17 cellular contexts compared by ENCODE assay signal in the genomic region with DNA sequence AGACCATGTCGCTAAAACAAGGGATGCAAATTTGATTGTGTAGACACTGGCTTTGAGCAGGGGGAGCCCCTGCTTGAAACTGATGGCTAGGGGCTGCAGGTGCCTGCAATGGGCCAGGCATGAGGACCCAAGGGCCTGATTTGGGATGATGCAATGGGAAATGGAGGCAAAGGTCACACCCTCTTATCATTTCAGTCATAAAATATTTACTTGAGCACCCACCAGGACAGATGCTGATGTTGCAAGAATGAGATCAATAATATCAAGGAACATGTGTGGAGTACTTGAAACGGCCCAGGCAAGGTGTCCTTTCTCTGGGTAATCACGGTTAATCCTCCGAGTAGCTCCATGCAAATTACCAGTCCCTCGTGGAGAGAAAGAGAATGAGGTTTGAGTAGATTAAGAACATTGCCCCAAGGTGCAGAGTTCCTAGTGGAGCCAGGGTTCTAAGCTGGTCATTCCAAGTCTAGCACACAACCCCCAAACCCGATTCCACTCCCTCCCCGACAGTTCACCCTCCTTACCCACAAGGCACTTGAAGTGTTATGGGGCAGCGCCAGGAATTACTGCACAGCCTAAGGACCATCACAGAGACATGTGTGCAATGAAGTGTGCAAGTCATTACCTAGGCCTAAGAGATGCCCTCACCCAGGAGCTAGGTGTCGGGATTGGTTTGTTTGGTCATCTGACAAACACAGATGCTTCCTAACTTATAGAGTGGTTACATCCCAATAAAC. TPM values are rescaled to one million over a fixed set of nuclear protein-coding genes. Genes with fewer than 3 reads are reported as not detected.
DNase-seq lines count a peak whose midpoint lies in the region; ATAC-seq, FAIRE-seq and TF ChIP-seq lines count a peak whose summit lies in the region.
"Had no signal": no experiment of that assay in that cellular context is flagged by ENCODE, and none has a peak within 500 bp of the region (broad histone marks: within the 10 kb centered on the region; RNA-seq: fewer than 3 reads in every experiment).

No MANE protein-coding gene starts in this region.

- H3K27me3 ChIP-seq in Karpas-422 (ENCODE audit: low read length) (no peaks in the 10 kb centered on the region), K562 (ENCODE audit: control insufficient read depth in 2 of 2, insufficient read depth in 2 of 2, low read length in 2 of 2) (no peaks in the 10 kb centered on the region), right lobe of liver (no peaks in the 10 kb centered on the region), small intestine (ENCODE audit: control insufficient read depth in 2 of 2, insufficient read depth in 2 of 2, low read length in 2 of 2) (no peaks in the 10 kb centered on the region), esophagus muscularis mucosa (no peaks in the 10 kb centered on the region), H7 (ENCODE audit: control insufficient read depth, insufficient read depth, low read length) (no peaks in the 10 kb centered on the region)
- H3K27me3 ChIP-seq: BE2C had no signal

- H3K9me1 ChIP-seq in K562 (ENCODE audit: control insufficient read depth, insufficient read depth, low read length): no peaks in the 10 kb centered on the region

- CTCF ChIA-PET in K562 (lab: Yijun Ruan, JAX; ENCODE audit: low intra/inter-chr PET ratio): no interaction called here

- intact Hi-C loops in K562 (cut with micrococcal nuclease): no loop called here
- intact Hi-C loops in right lobe of liver (cut with DNase I): loop anchor here (10.0 kb wide), 2 partner anchors 48 to 88 kb away; a partner anchor contains a TSS
- intact Hi-C loops in esophagus muscularis mucosa (cut with DNase I): no loop called here

- no peaks in the 10 kb centered on the region for H3K36me3 ChIP-seq in Karpas-422 (ENCODE audit: insufficient read depth, low read length)
- H3K36me3 ChIP-seq in K562 (ENCODE audit: control insufficient read depth, insufficient read depth, low read length): no peaks in the 10 kb centered on the region
- H3K36me3 ChIP-seq in right lobe of liver: no peaks in the 10 kb centered on the region
- H3K36me3 ChIP-seq in small intestine (ENCODE audit: control insufficient read depth in 2 of 2, insufficient read depth in 2 of 2, low read length in 2 of 2): no peaks in the 10 kb centered on the region
- H3K36me3 ChIP-seq in esophagus muscularis mucosa: no peaks in the 10 kb centered on the region
- H3K36me3 ChIP-seq in H7 (replicated peaks; ENCODE audit: control insufficient read depth, insufficient read depth, low read length): no peaks in the 10 kb centered on the region
- H3K36me3 ChIP-seq: BE2C, HAP-1 had no signal

- no peaks in the 10 kb centered on the region for H3K9me3 ChIP-seq in Karpas-422 (ENCODE audit: low read length)
- no peaks in the 10 kb centered on the region for H3K9me3 ChIP-seq in K562 (replicated peaks; ENCODE audit: control insufficient read depth, insufficient read depth, low read depth, low read length)
- H3K9me3 ChIP-seq in right lobe of liver: no peaks in the 10 kb centered on the region
- H3K9me3 ChIP-seq in small intestine (ENCODE audit: control insufficient read depth, low read depth): no peaks in the 10 kb centered on the region
- H3K9me3 ChIP-seq in esophagus muscularis mucosa: no peaks in the 10 kb centered on the region
- H3K9me3 ChIP-seq: BE2C, HAP-1 had no signal

- H2AFZ ChIP-seq in Karpas-422 (ENCODE audit: low read length) (no peak overlapping the region), K562 (ENCODE audit: low read depth, low read length) (no peak overlapping the region)

- BruUV-seq in K562 (replicated peaks; lab: Mats Ljungman, UMichigan): no TSS peak

- H3K4me3 ChIP-seq in Karpas-422 (ENCODE audit: low read length) (peak overlapping the region; percentile 55), K562 (no peak overlapping the region), right lobe of liver (no peak overlapping the region), small intestine (ENCODE audit: low read depth in 1 of 2, low read length in 2 of 2) (no peak overlapping the region), esophagus muscularis mucosa (no peak overlapping the region), H7 (ENCODE audit: insufficient read depth, low read depth, low read length) (no peak overlapping the region)
- H3K4me3 ChIP-seq: GM12878, HAP-1 had no signal

- peak overlapping the region; percentile 42; the same call in 1 of the 2 replicates for H3K9ac ChIP-seq in Karpas-422 (ENCODE audit: low read length)
- no peak overlapping the region; a peak in 1 of 4 replicates for H3K9ac ChIP-seq in K562 (ENCODE audit: insufficient read depth in 1 of 2, low read depth in 2 of 2, low read length in 2 of 2)

- 62% methylated on average over 9 of the region's 9 CpGs for WGBS in K562 (ENCODE audit: insufficient coverage, low coverage, missing lambda C conversion rate)
- WGBS in right lobe of liver (ENCODE audit: insufficient coverage, low coverage, low lambda C conversion rate, missing lambda C conversion rate): 49% methylated on average over 7 of the region's 9 CpGs
- WGBS in small intestine, 3 donors: 45 to 75% (median 60%) methylated on average over 9 of the region's 9 CpGs
- 89% methylated on average over 8 of the region's 9 CpGs for WGBS in esophagus muscularis mucosa

- TF ChIP-seq EP300 in K562 (IDR thresholded peaks at IDR 0.05; ENCODE audit: low read length): no peak
- no peak for TF ChIP-seq EP300 in esophagus muscularis mucosa (IDR thresholded peaks at IDR 0.05)

- H3K27ac ChIP-seq in Karpas-422 (ENCODE audit: low read length): peak overlapping the region; percentile 78
- H3K27ac ChIP-seq in K562 (ENCODE audit: extremely low read depth, low read depth, low read length): no peak overlapping the region
- H3K27ac ChIP-seq in right lobe of liver: peak overlapping the region in 2 of 3 donors; percentile 36 to 37
- H3K27ac ChIP-seq in small intestine (ENCODE audit: low read depth in 1 of 2, low read length in 1 of 2): no peak overlapping the region
- no peak overlapping the region for H3K27ac ChIP-seq in esophagus muscularis mucosa (replicated peaks in 1 of 4)
- H3K27ac ChIP-seq: C4-2B had no signal

- FAIRE-seq in K562 (lab: Jason Lieb, UNC) (no peak), small intestine (lab: Jason Lieb, UNC) (no peak)
- FAIRE-seq: A204.1, GM12878 had no signal

- no peak for TF ChIP-seq POLR2A in K562 (conservative IDR thresholded peaks at IDR 0.05)
- TF ChIP-seq POLR2A in right lobe of liver (IDR thresholded peaks at IDR 0.05): no peak
- TF ChIP-seq POLR2A in esophagus muscularis mucosa (IDR thresholded peaks at IDR 0.05; ENCODE audit: low read depth): no peak

- peak overlapping the region; percentile 81 for H3K4me2 ChIP-seq in Karpas-422 (ENCODE audit: low read depth, low read length, poor library complexity, severe bottlenecking)
- no peak overlapping the region for H3K4me2 ChIP-seq in K562 (ENCODE audit: insufficient read depth, low read length)

- H3K79me2 ChIP-seq in Karpas-422 (ENCODE audit: low read length): no peaks in the 10 kb centered on the region
- H3K79me2 ChIP-seq in K562 (ENCODE audit: control insufficient read depth, insufficient read depth, low read length): no peaks in the 10 kb centered on the region

- no peaks in the 10 kb centered on the region for H3K9me2 ChIP-seq in Karpas-422 (replicated peaks; ENCODE audit: insufficient read depth, low read length)

- TF ChIP-seq RAD21 in K562 (CRISPR knock-in tag; conservative IDR thresholded peaks at IDR 0.05 in 1 of 2, IDR thresholded peaks at IDR 0.05 in 1 of 2): no peak

- POLR2A ChIA-PET in K562 (lab: Yijun Ruan, JAX): interaction anchor here (0.5 kb wide), 1 partner anchor 44 kb away, joined by 3 read pairs; no protein-coding TSS in a partner anchor

- TF ChIP-seq CTCF in K562 (IDR thresholded peaks at IDR 0.05 in 2 of 3, conservative IDR thresholded peaks at IDR 0.05 in 1 of 3; ENCODE audit: insufficient read depth in 2 of 3, low read depth in 1 of 3, low read length in 3 of 3) (no peak), right lobe of liver (IDR thresholded peaks at IDR 0.05) (no peak), esophagus muscularis mucosa (IDR thresholded peaks at IDR 0.05) (no peak)

- DNase-seq in Karpas-422: peak; percentile 83
- no peak for DNase-seq in K562 (ENCODE audit: extremely low read depth in 1 of 4, low spot score in 3 of 4)
- DNase-seq in right lobe of liver: no peak
- DNase-seq in small intestine: peak; percentile 80
- DNase-seq in esophagus muscularis mucosa (ENCODE audit: extremely low spot score): no peak
- DNase-seq in hypothalamus (lab: John Stamatoyannopoulos, UW): no peak
- no peak for DNase-seq in H7
- DNase-seq: BE2C; CD4-positive, alpha-beta memory T cell; DMS79; GOT3 had no signal

- H4K20me1 ChIP-seq in Karpas-422 (ENCODE audit: insufficient read depth, low read depth, low read length) (no peaks in the 10 kb centered on the region), K562 (replicated peaks; ENCODE audit: control insufficient read depth, insufficient read depth, low read length) (no peaks in the 10 kb centered on the region)

- in situ Hi-C loops in K562 (cut with MboI): no loop called here

- ATAC-seq in K562 (no peak), right lobe of liver (peak; percentile 53 to 77 (median 59))
- ATAC-seq: GM12878 had no signal

- peaks cover 29% of the 10 kb centered on the region for H3K4me1 ChIP-seq in Karpas-422 (ENCODE audit: low read length)
- H3K4me1 ChIP-seq in K562 (replicated peaks in 1 of 2; ENCODE audit: control insufficient read depth in 2 of 2, insufficient read depth in 2 of 2, low read length in 2 of 2): peaks cover 4 to 9% of the 10 kb centered on the region in 2 experiments; a peak in 3 of 5 replicates
- peaks cover 0 to 27% (median 12%) of the 10 kb centered on the region in 4 donors for H3K4me1 ChIP-seq in right lobe of liver
- H3K4me1 ChIP-seq in small intestine (ENCODE audit: control insufficient read depth in 2 of 2, insufficient read depth in 1 of 2, low read depth in 1 of 2, low read length in 1 of 2): peaks cover 0 to 3% of the 10 kb centered on the region in 2 donors
- peaks cover 0 to 4% (median 0%) of the 10 kb centered on the region in 4 donors for H3K4me1 ChIP-seq in esophagus muscularis mucosa
- H3K4me1 ChIP-seq: BE2C, HAP-1 had no signal

RNA-seq across cellular contexts. Expression of a gene that starts 14.0 kb away (rescaled TPM):
- total RNA-seq in Karpas-422 (2014; rRNA removed; shearing (Covaris generic); ENCODE audit: low replicate concordance): 17.0 and 23.3 TPM in 2 replicates
- 60.5 and 126 TPM in 2 replicates for total RNA-seq in K562 (2011; cell fraction: chromatin; rRNA removed; ENCODE audit: low replicate concordance)
- total RNA-seq in K562 (2011; cell fraction: nucleolus; rRNA removed): 123 and 144 TPM in 2 replicates
- 126 and 128 TPM in 2 replicates for total RNA-seq in K562 (2011; cell fraction: nucleoplasm; rRNA removed)
- 64.8 and 71.4 TPM in 2 replicates for total RNA-seq in K562 (2014; rRNA removed)
- total RNA-seq in K562 (2014; rRNA removed; fragmentation: Illumina TruSeq; extraction: Trizol): 56.6 and 59.2 TPM in 2 replicates
- 43.7 and 46.8 TPM in 2 replicates for total RNA-seq in K562 (2015; rRNA removed; fragmentation: Illumina TruSeq; extraction: Trizol)
- total RNA-seq in K562 (2021): 90.7 and 102 TPM in 2 replicates
- 45.9 and 66.8 TPM in 2 replicates for polyA plus RNA-seq in K562 (2011; rRNA removed)
- 68.3 and 77.4 TPM in 2 replicates for polyA plus RNA-seq in K562 (2011; cell fraction: cytosol; rRNA removed)
- polyA plus RNA-seq in K562 (2011; cell fraction: nucleus; rRNA removed): 111 and 118 TPM in 2 replicates
- polyA plus RNA-seq in K562 (2012): 77.9 and 194 TPM in 2 replicates
- 105 and 112 TPM in 2 replicates for polyA plus RNA-seq in K562 (2014; fragmentation: Illumina TruSeq; extraction: Trizol)
- polyA plus RNA-seq in K562 (2014; fragmentation: Nextera tagmentation; extraction: Ambion mirVana): 10 to 100 TPM; 14.2 to 35.6 TPM
- polyA plus RNA-seq in K562 (2014; rRNA removed): 47.0 and 49.5 TPM in 2 replicates
- 37.4 and 39.0 TPM in 2 replicates for polyA minus RNA-seq in K562 (2011; rRNA and poly(A)+ RNA removed)
- 26.7 and 30.6 TPM in 2 replicates for polyA minus RNA-seq in K562 (2011; cell fraction: cytosol; rRNA and poly(A)+ RNA removed)
- 15.1 and 18.2 TPM in 2 replicates for polyA minus RNA-seq in K562 (2011; cell fraction: nucleus; rRNA and poly(A)+ RNA removed)
- 100 to 1,000 TPM; 101 to 160 (median 126) TPM for total RNA-seq in right lobe of liver
- polyA plus RNA-seq in small intestine: 100 to 1,000 TPM; 112 to 179 (median 131) TPM
- 100 to 1,000 TPM; 131 to 238 (median 197) TPM for total RNA-seq in esophagus muscularis mucosa
- 34.1 and 35.6 TPM in 2 replicates for total RNA-seq in H7 (2014; rRNA removed; shearing (Covaris generic))

RNA-seq across cellular contexts. Expression of a gene that starts 36.0 kb away (rescaled TPM):
- total RNA-seq in Karpas-422 (2014; rRNA removed; shearing (Covaris generic); ENCODE audit: low replicate concordance): 26.5 and 60.1 TPM in 2 replicates
- 14.5 and 65.7 TPM in 2 replicates for total RNA-seq in K562 (2011; cell fraction: chromatin; rRNA removed; ENCODE audit: low replicate concordance)
- total RNA-seq in K562 (2011; cell fraction: nucleolus; rRNA removed): 43.7 and 53.7 TPM in 2 replicates
- 35.0 and 68.9 TPM in 2 replicates for total RNA-seq in K562 (2011; cell fraction: nucleoplasm; rRNA removed)
- total RNA-seq in K562 (2014; rRNA removed) (50.2 and 55.7 TPM in 2 replicates), K562 (2014; rRNA removed; fragmentation: Illumina TruSeq; extraction: Trizol) (17.5 and 26.0 TPM in 2 replicates), K562 (2015; rRNA removed; fragmentation: Illumina TruSeq; extraction: Trizol) (32.3 and 34.0 TPM in 2 replicates), K562 (2021) (59.5 and 60.1 TPM in 2 replicates), right lobe of liver (100 to 1,000 TPM in 4 of 6 experiments, 10 to 100 TPM in 2; 78.5 to 137 (median 115) TPM), esophagus muscularis mucosa (10 to 100 TPM; 40.3 to 74.1 (median 56.5) TPM)
- polyA plus RNA-seq in K562 (2011; rRNA removed) (37.2 and 41.2 TPM in 2 replicates), K562 (2014; fragmentation: Illumina TruSeq; extraction: Trizol) (64.2 and 68.2 TPM in 2 replicates), K562 (2014; fragmentation: Nextera tagmentation; extraction: Ambion mirVana) (100 to 1,000 TPM in 1 of 2 experiments, 10 to 100 TPM in 1; 89.1 to 105 TPM), K562 (2014; rRNA removed) (80.6 and 85.2 TPM in 2 replicates), small intestine (100 to 1,000 TPM in 1 of 3 donors, 10 to 100 TPM in 2; 88.4 to 137 (median 91.6) TPM)
- polyA plus RNA-seq in K562 (2011; cell fraction: cytosol; rRNA removed): 44.5 and 73.0 TPM in 2 replicates
- 74.3 and 129 TPM in 2 replicates for polyA plus RNA-seq in K562 (2011; cell fraction: nucleus; rRNA removed)
- 59.7 and 79.4 TPM in 2 replicates for polyA plus RNA-seq in K562 (2012)
- 8.8 and 9.5 TPM in 2 replicates for polyA minus RNA-seq in K562 (2011; rRNA and poly(A)+ RNA removed)
- 11.2 and 13.5 TPM in 2 replicates for polyA minus RNA-seq in K562 (2011; cell fraction: cytosol; rRNA and poly(A)+ RNA removed)
- 11.0 and 18.3 TPM in 2 replicates for polyA minus RNA-seq in K562 (2011; cell fraction: nucleus; rRNA and poly(A)+ RNA removed)
- 46.5 and 61.3 TPM in 2 replicates for total RNA-seq in H7 (2014; rRNA removed; shearing (Covaris generic))

RNA-seq across cellular contexts. Expression of a gene that starts 36.4 kb away (rescaled TPM):
- total RNA-seq in Karpas-422 (2014; rRNA removed; shearing (Covaris generic); ENCODE audit: low replicate concordance): 77.6 and 204 TPM in 2 replicates
- total RNA-seq in K562 (2011; cell fraction: chromatin; rRNA removed; ENCODE audit: low replicate concordance): 32.1 and 75.8 TPM in 2 replicates
- total RNA-seq in K562 (2011; cell fraction: nucleolus; rRNA removed): 53.4 and 63.2 TPM in 2 replicates
- total RNA-seq in K562 (2011; cell fraction: nucleoplasm; rRNA removed): 39.5 and 41.6 TPM in 2 replicates
- total RNA-seq in K562 (2014; rRNA removed): 156 and 197 TPM in 2 replicates
- total RNA-seq in K562 (2014; rRNA removed; fragmentation: Illumina TruSeq; extraction: Trizol): 62.2 and 77.6 TPM in 2 replicates
- total RNA-seq in K562 (2015; rRNA removed; fragmentation: Illumina TruSeq; extraction: Trizol): 94.1 and 99.2 TPM in 2 replicates
- 87.7 and 96.9 TPM in 2 replicates for total RNA-seq in K562 (2021)
- 39.5 and 47.3 TPM in 2 replicates for polyA plus RNA-seq in K562 (2011; rRNA removed)
- 74.7 and 140 TPM in 2 replicates for polyA plus RNA-seq in K562 (2011; cell fraction: cytosol; rRNA removed)
- 86.2 and 95.8 TPM in 2 replicates for polyA plus RNA-seq in K562 (2011; cell fraction: nucleus; rRNA removed)
- polyA plus RNA-seq in K562 (2012): 76.3 and 79.7 TPM in 2 replicates
- 135 and 139 TPM in 2 replicates for polyA plus RNA-seq in K562 (2014; fragmentation: Illumina TruSeq; extraction: Trizol)
- 1 to 10 TPM; 5.7 to 8.9 TPM for polyA plus RNA-seq in K562 (2014; fragmentation: Nextera tagmentation; extraction: Ambion mirVana)
- polyA plus RNA-seq in K562 (2014; rRNA removed): 133 and 156 TPM in 2 replicates
- polyA minus RNA-seq in K562 (2011; rRNA and poly(A)+ RNA removed): 38.7 and 46.6 TPM in 2 replicates
- 31.6 and 40.7 TPM in 2 replicates for polyA minus RNA-seq in K562 (2011; cell fraction: cytosol; rRNA and poly(A)+ RNA removed)
- 18.7 and 26.5 TPM in 2 replicates for polyA minus RNA-seq in K562 (2011; cell fraction: nucleus; rRNA and poly(A)+ RNA removed)
- total RNA-seq in right lobe of liver: 10 to 100 TPM; 40.0 to 99.5 (median 45.2) TPM
- 100 to 1,000 TPM; 101 to 134 (median 118) TPM for polyA plus RNA-seq in small intestine
- 100 to 1,000 TPM; 104 to 169 (median 144) TPM for total RNA-seq in esophagus muscularis mucosa
- total RNA-seq in H7 (2014; rRNA removed; shearing (Covaris generic)): 139 and 141 TPM in 2 replicates

RNA-seq across cellular contexts. Expression of a gene that starts 45.5 kb away (rescaled TPM):
- total RNA-seq in Karpas-422 (2014; rRNA removed; shearing (Covaris generic); ENCODE audit: low replicate concordance): 0.29 and 0.82 TPM in 2 replicates
- total RNA-seq in K562 (2011; cell fraction: chromatin; rRNA removed; ENCODE audit: low replicate concordance): 0.35 TPM in 1 of 2 replicates, not detected in the other
- 0.33 TPM in 1 of 2 replicates, not detected in the other for total RNA-seq in K562 (2011; cell fraction: nucleolus; rRNA removed)
- total RNA-seq in K562 (2011; cell fraction: nucleoplasm; rRNA removed): 0.22 and 0.38 TPM in 2 replicates
- total RNA-seq in K562 (2014; rRNA removed) (not detected in 2 replicates), K562 (2014; rRNA removed; fragmentation: Illumina TruSeq; extraction: Trizol) (not detected in 2 replicates), K562 (2015; rRNA removed; fragmentation: Illumina TruSeq; extraction: Trizol) (not detected in 2 replicates), K562 (2021) (not detected in 2 replicates), right lobe of liver (1 to 10 TPM in 2 of 6 experiments, under 1 TPM in 4; 0.56 to 3.2 (median 0.94) TPM), esophagus muscularis mucosa (1 to 10 TPM in 3 of 4 donors, under 1 TPM in 1; 0.42 to 4.5 (median 3.9) TPM)
- polyA plus RNA-seq in K562 (2011; rRNA removed) (not detected in 2 replicates), K562 (2014; fragmentation: Illumina TruSeq; extraction: Trizol) (not detected in 2 replicates), K562 (2014; fragmentation: Nextera tagmentation; extraction: Ambion mirVana) (not detected), K562 (2014; rRNA removed) (not detected in 2 replicates), small intestine (1 to 10 TPM; 1.3 to 3.9 (median 1.4) TPM)
- polyA plus RNA-seq in K562 (2011; cell fraction: cytosol; rRNA removed): 0.04 TPM in 1 of 2 replicates, not detected in the other
- 0.07 and 0.09 TPM in 2 replicates for polyA plus RNA-seq in K562 (2011; cell fraction: nucleus; rRNA removed)
- polyA plus RNA-seq in K562 (2012): 0.08 TPM in 1 of 2 replicates, not detected in the other
- not detected in 2 replicates for polyA minus RNA-seq in K562 (2011; rRNA and poly(A)+ RNA removed)
- not detected in 2 replicates for polyA minus RNA-seq in K562 (2011; cell fraction: cytosol; rRNA and poly(A)+ RNA removed)
- not detected in 2 replicates for polyA minus RNA-seq in K562 (2011; cell fraction: nucleus; rRNA and poly(A)+ RNA removed)
- total RNA-seq in H7 (2014; rRNA removed; shearing (Covaris generic)): 0.11 TPM in 1 of 2 replicates, not detected in the other
- total RNA-seq: G401 had no signal

RNA-seq across cellular contexts. Expression of a gene that starts 50.3 kb away (rescaled TPM):
- total RNA-seq in Karpas-422 (2014; rRNA removed; shearing (Covaris generic); ENCODE audit: low replicate concordance): not detected in 2 replicates
- not detected in 2 replicates for total RNA-seq in K562 (2011; cell fraction: chromatin; rRNA removed; ENCODE audit: low replicate concordance)
- not detected in 2 replicates for total RNA-seq in K562 (2011; cell fraction: nucleolus; rRNA removed)
- 1.2 TPM in 1 of 2 replicates, not detected in the other for total RNA-seq in K562 (2011; cell fraction: nucleoplasm; rRNA removed)
- total RNA-seq in K562 (2014; rRNA removed) (not detected in 2 replicates), K562 (2014; rRNA removed; fragmentation: Illumina TruSeq; extraction: Trizol) (not detected in 2 replicates), K562 (2015; rRNA removed; fragmentation: Illumina TruSeq; extraction: Trizol) (not detected in 2 replicates), K562 (2021) (not detected in 2 replicates), right lobe of liver (not detected), esophagus muscularis mucosa (not detected)
- polyA plus RNA-seq in K562 (2011; rRNA removed) (not detected in 2 replicates), K562 (2014; fragmentation: Illumina TruSeq; extraction: Trizol) (not detected in 2 replicates), K562 (2014; fragmentation: Nextera tagmentation; extraction: Ambion mirVana) (under 1 TPM; 0.06 to 0.08 TPM), K562 (2014; rRNA removed) (0.09 TPM in 1 of 2 replicates, not detected in the other), small intestine (under 1 TPM in 1 of 3 donors, not detected in 2; 0.09 TPM)
- polyA plus RNA-seq in K562 (2011; cell fraction: cytosol; rRNA removed): not detected in 2 replicates
- polyA plus RNA-seq in K562 (2011; cell fraction: nucleus; rRNA removed): 0.17 TPM in 1 of 2 replicates, not detected in the other
- 0.18 and 0.37 TPM in 2 replicates for polyA plus RNA-seq in K562 (2012)
- not detected in 2 replicates for polyA minus RNA-seq in K562 (2011; rRNA and poly(A)+ RNA removed)
- polyA minus RNA-seq in K562 (2011; cell fraction: cytosol; rRNA and poly(A)+ RNA removed): not detected in 2 replicates
- polyA minus RNA-seq in K562 (2011; cell fraction: nucleus; rRNA and poly(A)+ RNA removed): not detected in 2 replicates
- 0.76 TPM in 1 of 2 replicates, not detected in the other for total RNA-seq in H7 (2014; rRNA removed; shearing (Covaris generic))
- total RNA-seq: CD4-positive, alpha-beta memory T cell; GM12878; HT-29 had no signal
- polyA plus RNA-seq: CD4-positive, alpha-beta memory T cell had no signal

Comparison
In these comparisons a context has a peak if more than half of its experiments do, and no peak if none do; other contexts are left out.
1. DNase-seq: peak in Karpas-422 (single experiment) and small intestine (single experiment); none in K562 (0 of 4), right lobe of liver (0 of 3), esophagus muscularis mucosa (single experiment), hypothalamus (0 of 51) and H7 (single experiment).
2. H3K27ac ChIP-seq: peak in Karpas-422 (single experiment) and right lobe of liver (2 of 3); none in K562 (single experiment), small intestine (0 of 2) and esophagus muscularis mucosa (0 of 4).
3. intact Hi-C loops: an anchor here in right lobe of liver (10.0 kb wide); none called in K562 and esophagus muscularis mucosa.